8 cellular contexts compared by ENCODE assay signal in genomic region chr3:117719316-117719926, GRCh38.
DNase-seq lines count a peak whose midpoint lies in the region; ATAC-seq and TF ChIP-seq lines count a peak whose summit lies in the region.

No MANE protein-coding gene starts in this region.

- no peaks in the 10 kb centered on the region for H3K36me3 Mint-ChIP-seq in activated CD4-positive, alpha-beta memory T cell treated with anti-CD3 and anti-CD28 coated beads for 36 hours

- H3K4me1 ChIP-seq in adrenal gland (replicated peaks in 1 of 2), result peaks cover 0 to 8% of the 10 kb centered on the region in 2 donors

- H3K27me3 Mint-ChIP-seq in activated CD4-positive, alpha-beta memory T cell treated with anti-CD3 and anti-CD28 coated beads for 36 hours, result no peaks in the 10 kb centered on the region

- no peaks in the 10 kb centered on the region for H3K9me3 ChIP-seq in adrenal gland (replicated peaks in 1 of 3)

- TF ChIP-seq CTCF in GM12872 (IDR thresholded peaks at IDR 0.05; ENCODE audit: insufficient read depth, low read depth, low read length), result peak; percentile 64
- peak; percentile 41 to 82 (median 70) for TF ChIP-seq CTCF in adrenal gland (IDR thresholded peaks at IDR 0.05)

- TF ChIP-seq POLR2A in adrenal gland (IDR thresholded peaks at IDR 0.05), result no peak

- ATAC-seq in GM21619 (IDR thresholded peaks at IDR 0.05; ENCODE audit: unreplicated experiment), result no peak

- H3K27me3 ChIP-seq in adrenal gland, result no peaks in the 10 kb centered on the region

- in situ Hi-C loops in ACHN (cut with HindIII; ENCODE audit: low pct_ligation_motif_present, low pct_unique_long_range_greater_than_20kb, low sequenced_read_pairs), result no loop called here

- H3K27ac Mint-ChIP-seq in activated CD4-positive, alpha-beta memory T cell treated with anti-CD3 and anti-CD28 coated beads for 36 hours, result no peak overlapping the region

- no peak overlapping the region for H3K4me3 Mint-ChIP-seq in activated CD4-positive, alpha-beta memory T cell treated with anti-CD3 and anti-CD28 coated beads for 36 hours

- H3K36me3 ChIP-seq in adrenal gland (replicated peaks in 1 of 2), result no peaks in the 10 kb centered on the region

- intact Hi-C loops in adrenal gland (cut with DNase I), result no loop called here
- intact Hi-C loops in activated CD4-positive, alpha-beta memory T cell treated with anti-CD3 and anti-CD28 coated beads for 36 hours (cut with micrococcal nuclease), result loop anchor here (5.0 kb wide), 1 partner anchor 702 kb away; no protein-coding TSS in a partner anchor

- POLR2A ChIA-PET in activated CD4-positive, alpha-beta memory T cell treated with anti-CD3 and anti-CD28 coated beads for 36 hours (lab: Charles Lee), result no interaction called here

- CTCF ChIA-PET in activated CD4-positive, alpha-beta memory T cell treated with anti-CD3 and anti-CD28 coated beads for 36 hours (lab: Charles Lee), result no interaction called here

- no peak overlapping the region for H3K27ac ChIP-seq in adrenal gland

- no peaks in the 10 kb centered on the region for H3K4me1 Mint-ChIP-seq in activated CD4-positive, alpha-beta memory T cell treated with anti-CD3 and anti-CD28 coated beads for 36 hours (ENCODE audit: low read depth)

- WGBS in adrenal gland, 4 donors, result 48 to 60% (median 57%) methylated on average over 2 of the region's 2 CpGs

- DNase-seq in ACHN (peak; percentile 32), HT-29 (ENCODE audit: low spot score) (peak; percentile 53), adrenal gland (peak in 2 of 7 donors; percentile 20 to 22), left kidney (ENCODE audit: low read depth, low spot score) (peak; percentile 59), NOMO-1 (lab: John Stamatoyannopoulos, UW; ENCODE audit: unreplicated experiment in 2 of 2) (no peak)
- DNase-seq in activated CD4-positive, alpha-beta memory T cell treated with anti-CD3 and anti-CD28 coated beads for 36 hours, result no peak

- peaks cover 2% of the 10 kb centered on the region for H3K9me3 Mint-ChIP-seq in activated CD4-positive, alpha-beta memory T cell treated with anti-CD3 and anti-CD28 coated beads for 36 hours

- no peak overlapping the region for H3K4me3 ChIP-seq in adrenal gland

Comparison
In these comparisons a context has a peak if more than half of its experiments do, and no peak if none do; other contexts are left out.
1. DNase-seq: peak in ACHN (single experiment), HT-29 (single experiment) and left kidney (single experiment); none in NOMO-1 (0 of 2) and activated CD4-positive, alpha-beta memory T cell treated with anti-CD3 and anti-CD28 coated beads for 36 hours (single experiment).